Comparison of ENCODE assay signal across 19 cellular contexts in the genomic region with DNA sequence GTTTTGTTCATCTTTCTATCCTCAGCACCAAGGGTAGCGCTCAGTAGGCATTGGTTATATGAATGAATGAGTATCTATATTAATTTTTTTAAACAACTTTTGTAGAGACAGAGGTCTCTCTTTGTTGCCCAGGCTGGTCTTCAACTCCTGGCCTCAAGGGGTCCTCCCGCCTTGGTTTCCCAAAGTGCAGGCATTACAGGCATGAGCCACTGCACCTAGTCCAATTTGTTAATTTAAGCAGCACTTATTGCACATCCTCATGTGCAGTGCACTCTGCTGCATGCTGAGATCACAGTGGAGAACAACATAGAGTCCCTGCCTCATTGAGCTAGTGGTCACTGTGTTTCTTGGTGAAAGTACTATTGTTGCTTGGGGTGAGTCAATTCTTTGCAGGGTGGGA.
"Had no signal": no experiment of that assay in that cellular context is flagged by ENCODE, and none has a peak within 500 bp of the region (broad histone marks: within the 10 kb centered on the region; RNA-seq: fewer than 3 reads in every experiment).

No MANE protein-coding gene starts in this region.

- ATAC-seq: esophagus mucosa; foreskin keratinocyte; stimulated activated naive B cell treated with anti-CD40 and anti-IgM and Interleukin-4, amounts not matched to agents 10 μg/mL and 1 μg/mL and 100 μg/mL, for 72 hours had no signal

- H3K4me3 ChIP-seq: pancreas, prostate gland, stomach, thyroid gland, upper lobe of right lung had no signal

- FAIRE-seq: islet of Langerhans, pancreas, small intestine had no signal

- H3K4me1 ChIP-seq: foreskin keratinocyte, pancreas, prostate gland, upper lobe of right lung had no signal

- H3K36me3 ChIP-seq: heart right ventricle, pancreas, prostate gland, stomach, thyroid gland, upper lobe of right lung had no signal

- H3K9me3 ChIP-seq: heart right ventricle, pancreas, prostate gland, stomach, thyroid gland, upper lobe of right lung had no signal

- H3K27me3 ChIP-seq: foreskin keratinocyte, thyroid gland, upper lobe of right lung had no signal

- H3K27ac ChIP-seq: foreskin keratinocyte, pancreas, prostate gland, thyroid gland, upper lobe of right lung had no signal

- DNase-seq: activated CD4-positive, alpha-beta T cell treated with anti-CD3 and anti-CD28 coated beads for 4 hours; activated CD4-positive, alpha-beta T cell treated with anti-CD3 and anti-CD28 coated beads, Interleukin-2, amount 50 U/mL, for 48 hours; activated CD8-positive, alpha-beta memory T cell treated with anti-CD3 and anti-CD28 coated beads for 24 hours; activated effector memory CD4-positive, alpha-beta T cell treated with Interleukin-2 at 50 U/mL for 16 hours; activated naive CD4-positive, alpha-beta T cell treated with Interleukin-2 at 50 U/mL for 16 hours; foreskin keratinocyte; naive B cell; pancreas; retina; small intestine; stimulated activated CD4-positive, alpha-beta T cell treated with anti-CD3 and anti-CD28 coated beads, Interleukin-4, amount 100 ng/mL, for 4 hours; stimulated activated naive B cell treated with anti-CD40 and anti-IgM and Interleukin-4, amounts not matched to agents 10 μg/mL and 1 μg/mL and 100 μg/mL, for 72 hours; stomach; upper lobe of right lung had no signal
